ENCODE assay signal across 8 cellular contexts in the genomic region with DNA sequence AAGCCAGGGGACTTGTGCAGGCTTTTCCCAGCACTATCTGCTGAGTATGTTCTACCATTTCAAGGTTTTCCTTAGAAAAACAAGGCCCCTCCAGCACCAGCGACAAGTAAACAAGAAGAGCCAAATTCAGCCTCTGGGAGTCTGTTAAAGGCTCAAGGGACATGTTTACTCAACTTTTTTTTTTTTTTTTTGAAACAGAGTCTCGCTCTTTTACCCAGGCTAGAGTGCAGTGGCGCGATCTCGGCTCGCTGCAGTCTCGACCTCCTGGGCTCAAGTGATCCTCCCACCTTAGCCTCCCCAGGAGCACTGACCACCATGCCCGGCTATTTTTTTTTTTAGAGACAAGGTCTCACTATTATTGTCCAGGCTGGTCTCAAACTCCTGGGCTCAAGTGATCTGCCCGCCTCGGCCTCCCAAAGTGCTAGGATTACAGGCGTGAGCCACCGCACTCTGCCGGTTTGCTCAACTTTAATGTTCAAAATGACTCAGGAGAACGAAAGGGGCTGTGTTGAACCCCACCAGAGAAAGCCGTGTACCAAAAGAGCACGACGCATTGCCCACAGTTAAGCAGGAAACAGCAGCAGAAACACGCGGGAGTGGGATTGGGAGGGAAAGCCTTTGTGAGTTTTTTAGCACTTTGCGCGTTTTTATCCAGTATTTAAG. TPM values are rescaled to one million over a fixed set of nuclear protein-coding genes. Genes with fewer than 3 reads are reported as not detected.
DNase-seq lines count a peak whose midpoint lies in the region; ATAC-seq and TF ChIP-seq lines count a peak whose summit lies in the region.

No MANE protein-coding gene starts in this region.

- H3K27ac ChIP-seq in heart left ventricle (peak overlapping the region; percentile 72 to 99 (median 92)), MM.1S (ENCODE audit: low read length) (peak overlapping the region; percentile 60; the same call in 1 of the 2 replicates), lower lobe of right lung (peak overlapping the region; percentile 86), testis (peak overlapping the region; percentile 91 to 93)

- DNase-seq in heart left ventricle (no peak), cardiac septum (ENCODE audit: low spot score) (no peak), MM.1S (no peak), astrocyte of the spinal cord (ENCODE audit: low read depth, low spot score) (no peak), lower lobe of right lung (no peak), testis (peak; percentile 29), NCI-H2227 treated with DMSO at 0.1 percent for 48 hours (lab: John Stamatoyannopoulos, UW) (no peak)
- DNase-seq in effector CD4-positive, alpha-beta T cell = no peak

- peaks cover 49% of the 10 kb centered on the region for H3K79me2 ChIP-seq in MM.1S (ENCODE audit: low read length)

- TF ChIP-seq CTCF in heart left ventricle (IDR thresholded peaks at IDR 0.05) = no peak
- TF ChIP-seq CTCF in MM.1S (IDR thresholded peaks at IDR 0.05; ENCODE audit: low read length) = no peak
- no peak for TF ChIP-seq CTCF in astrocyte of the spinal cord (IDR thresholded peaks at IDR 0.05; ENCODE audit: low read depth, low read length)
- no peak for TF ChIP-seq CTCF in lower lobe of right lung (IDR thresholded peaks at IDR 0.05)
- TF ChIP-seq CTCF in testis (IDR thresholded peaks at IDR 0.05) = no peak

- TF ChIP-seq POLR2A in heart left ventricle (IDR thresholded peaks at IDR 0.05) = no peak
- TF ChIP-seq POLR2A in testis (IDR thresholded peaks at IDR 0.05) = no peak

- intact Hi-C loops in heart left ventricle (cut with DNase I) = no loop called here
- intact Hi-C loops in cardiac septum (cut with DNase I) = loop anchor here (2.0 kb wide), 1 partner anchor 13 kb away; the partner anchor contains the start of gene SFXN4
- intact Hi-C loops in lower lobe of right lung (cut with DNase I) = no loop called here
- intact Hi-C loops in testis (cut with DNase I; ENCODE audit: low total_unique reads) = no loop called here

- in situ Hi-C loops in astrocyte of the spinal cord (cut with HindIII; ENCODE audit: low sequenced_read_pairs) = no loop called here

- ATAC-seq in heart left ventricle = peak in 2 of 4 donors; percentile 1 to 3
- ATAC-seq in lower lobe of right lung = peak; percentile 11 to 30

- H3K27me3 ChIP-seq in heart left ventricle (no peaks in the 10 kb centered on the region), MM.1S (replicated peaks; ENCODE audit: insufficient read depth, low read length) (no peaks in the 10 kb centered on the region), lower lobe of right lung (ENCODE audit: low read depth) (no peaks in the 10 kb centered on the region), testis (no peaks in the 10 kb centered on the region)

- H3K9me2 ChIP-seq in MM.1S (replicated peaks; ENCODE audit: insufficient read depth, low read length) = no peaks in the 10 kb centered on the region

- H3F3A ChIP-seq in MM.1S (ENCODE audit: insufficient read depth, low read length) = no peaks in the 10 kb centered on the region

- H3K9ac ChIP-seq in MM.1S (ENCODE audit: low read length) = peak overlapping the region; percentile 86

- H3K36me3 ChIP-seq in heart left ventricle = peaks cover 0 to 39% (median 31%) of the 10 kb centered on the region in 9 donors
- peaks cover 15% of the 10 kb centered on the region; the same call in 1 of the 2 replicates for H3K36me3 ChIP-seq in MM.1S (replicated peaks; ENCODE audit: insufficient read depth, low read length)
- peaks cover 36% of the 10 kb centered on the region for H3K36me3 ChIP-seq in lower lobe of right lung
- H3K36me3 ChIP-seq in testis (ENCODE audit: low read depth, missing control alignments) = no peaks in the 10 kb centered on the region

- 27 to 32% (median 28%) methylated on average over 21 of the region's 21 CpGs for WGBS in heart left ventricle, 4 donors
- 13 to 15% methylated on average over 16 to 21 of the region's 21 CpGs for WGBS in testis, 2 donors

- H3K9me3 ChIP-seq in heart left ventricle (no peaks in the 10 kb centered on the region), MM.1S (replicated peaks; ENCODE audit: insufficient read depth, low read length) (no peaks in the 10 kb centered on the region), lower lobe of right lung (no peaks in the 10 kb centered on the region), testis (no peaks in the 10 kb centered on the region)

- H3K4me1 ChIP-seq in heart left ventricle (peaks cover 3 to 23% (median 17%) of the 10 kb centered on the region in 12 donors), MM.1S (ENCODE audit: low read length) (peaks cover 4% of the 10 kb centered on the region; the same call in 1 of the 2 replicates), lower lobe of right lung (peaks cover 25% of the 10 kb centered on the region), testis (peaks cover 9% of the 10 kb centered on the region)

- H2AFZ ChIP-seq in MM.1S (ENCODE audit: low read length) = peak overlapping the region; percentile 99

- no peaks in the 10 kb centered on the region for H4K20me1 ChIP-seq in MM.1S (ENCODE audit: insufficient read depth, low read length)

- peak overlapping the region; percentile 53 to 92 (median 76) for H3K4me3 ChIP-seq in heart left ventricle
- H3K4me3 ChIP-seq in MM.1S (ENCODE audit: low read length) = peak overlapping the region; percentile 100
- H3K4me3 ChIP-seq in astrocyte of the spinal cord (ENCODE audit: low read depth, low read length) = peak overlapping the region; percentile 96
- H3K4me3 ChIP-seq in lower lobe of right lung = peak overlapping the region; percentile 82
- peak overlapping the region; percentile 62 to 78 for H3K4me3 ChIP-seq in testis

- H3K4me2 ChIP-seq in MM.1S (ENCODE audit: low read depth, low read length) = peak overlapping the region; percentile 84; the same call in 1 of the 2 replicates

RNA-seq across cellular contexts. Expression of gene PRDX3, which starts 0.8 kb away (rescaled TPM):
- 100 to 1,000 TPM; 199 to 385 (median 267) TPM for total RNA-seq in heart left ventricle
- 100 to 1,000 TPM; 130 to 257 TPM for polyA plus RNA-seq in heart left ventricle
- total RNA-seq in cardiac septum = 220 TPM
- total RNA-seq in lower lobe of right lung = 82.0 TPM
- 100 to 1,000 TPM in 1 of 2 donors, 10 to 100 TPM in 1; 71.7 to 118 TPM for total RNA-seq in testis
- polyA plus RNA-seq in testis (ENCODE audit: insufficient read depth, low read depth, low replicate concordance) = 101 TPM

RNA-seq across cellular contexts. Expression of gene SFXN4, which starts 12.3 kb away (rescaled TPM):
- total RNA-seq in heart left ventricle (10 to 100 TPM; 33.2 to 48.9 (median 39.6) TPM), cardiac septum (44.0 TPM), lower lobe of right lung (14.6 TPM), testis (10 to 100 TPM; 12.8 to 16.6 TPM)
- polyA plus RNA-seq in heart left ventricle (10 to 100 TPM; 60.6 to 68.5 TPM), testis (ENCODE audit: insufficient read depth, low read depth, low replicate concordance) (57.5 TPM)

RNA-seq across cellular contexts. Expression of gene GRK5, which starts 29.5 kb away (rescaled TPM):
- total RNA-seq in heart left ventricle (10 to 100 TPM; 17.0 to 58.0 (median 32.2) TPM), cardiac septum (17.6 TPM), lower lobe of right lung (68.7 TPM), testis (1 to 10 TPM; 4.5 to 5.5 TPM)
- polyA plus RNA-seq in heart left ventricle (10 to 100 TPM; 13.1 to 27.6 TPM), testis (ENCODE audit: insufficient read depth, low read depth, low replicate concordance) (10.3 TPM)
